14 cellular contexts compared by ENCODE assay signal in the genomic region with DNA sequence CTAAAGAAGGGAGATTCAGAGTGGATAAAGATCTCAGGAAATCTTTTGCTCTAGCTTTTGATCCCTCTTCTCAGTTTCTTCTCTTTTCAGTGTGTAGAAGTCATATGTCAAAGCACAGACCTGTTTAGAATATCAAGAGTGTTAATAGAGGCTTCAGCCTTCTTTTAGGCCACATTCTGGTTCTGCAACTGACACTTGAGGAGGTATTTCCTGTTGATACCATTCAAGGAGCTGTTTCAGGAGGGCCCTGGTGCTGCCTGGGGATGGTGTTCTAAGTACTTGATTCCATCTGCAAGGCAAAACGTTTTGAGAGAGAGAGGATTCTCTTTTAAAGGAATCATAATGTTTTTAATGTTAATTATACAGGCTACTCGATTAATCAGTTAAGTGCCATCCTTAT.
DNase-seq lines count a peak whose midpoint lies in the region; ATAC-seq and TF ChIP-seq lines count a peak whose summit lies in the region.
"Had no signal": no experiment of that assay in that cellular context is flagged by ENCODE, and none has a peak within 500 bp of the region (broad histone marks: within the 10 kb centered on the region; RNA-seq: fewer than 3 reads in every experiment).

No MANE protein-coding gene starts in this region.

- H3K27me3 ChIP-seq in HUES64 (ENCODE audit: insufficient read depth, low read length) (no peaks in the 10 kb centered on the region), iPS DF 6.9 (ENCODE audit: control insufficient read depth, insufficient read depth, low read length) (no peaks in the 10 kb centered on the region), sigmoid colon (no peaks in the 10 kb centered on the region)
- H3K27me3 ChIP-seq: testis had no signal

- no peak overlapping the region for H3K27ac Mint-ChIP-seq in HFFc6
- H3K27ac Mint-ChIP-seq: activated T-cell treated with anti-CD3 and anti-CD28 coated beads, Interleukin-2, amount 50 U/mL, for 24 hours; naive thymus-derived CD4-positive, alpha-beta T cell had no signal

- no peak for TF ChIP-seq POLR2A in sigmoid colon (IDR thresholded peaks at IDR 0.05)

- peak overlapping the region; percentile 84 for H3K27ac ChIP-seq in HUES64 (ENCODE audit: low read depth, low read length)
- H3K27ac ChIP-seq in iPS DF 6.9 (ENCODE audit: low read length), result peak overlapping the region; percentile 95
- H3K27ac ChIP-seq in sigmoid colon, result peak overlapping the region in 3 of 4 donors; percentile 4 to 53 (median 29)
- H3K27ac ChIP-seq: skin epidermis, testis had no signal

- 0 out of 2 replicates have a peak overlapping the region, but pooled peaks have one; percentile 10 for H3K4me3 ChIP-seq in HUES64 (ENCODE audit: low read length)
- no peak overlapping the region for H3K4me3 ChIP-seq in iPS DF 6.9 (ENCODE audit: low read length)
- H3K4me3 ChIP-seq in sigmoid colon, result no peak overlapping the region
- H3K4me3 ChIP-seq: skin epidermis, testis had no signal

- H3K4me1 ChIP-seq in HUES64 (ENCODE audit: insufficient read depth, low read length) (peaks cover 91% of the 10 kb centered on the region), iPS DF 6.9 (ENCODE audit: control insufficient read depth, insufficient read depth, low read length) (peaks cover 5% of the 10 kb centered on the region), sigmoid colon (peaks cover 0 to 70% (median 61%) of the 10 kb centered on the region in 4 donors)
- H3K4me1 ChIP-seq: testis had no signal

- TF ChIP-seq EP300 in sigmoid colon (IDR thresholded peaks at IDR 0.05), result no peak

- no peak overlapping the region for H3K4me3 Mint-ChIP-seq in HFFc6
- H3K4me3 Mint-ChIP-seq: activated T-cell treated with anti-CD3 and anti-CD28 coated beads, Interleukin-2, amount 50 U/mL, for 24 hours; naive thymus-derived CD4-positive, alpha-beta T cell had no signal

- DNase-seq in amniotic epithelial cell (ENCODE audit: low read depth), result peak; percentile 16
- DNase-seq in iPS DF 6.9 (ENCODE audit: low read depth, low spot score), result no peak
- no peak for DNase-seq in sigmoid colon
- DNase-seq in HFFc6, result no peak
- DNase-seq in GM13976 (ENCODE audit: low spot score), result no peak
- DNase-seq: activated CD4-positive, CD25-positive, alpha-beta regulatory T cell treated with anti-CD3 and anti-CD28 coated beads, Interleukin-2, amount 50 U/mL, for 72 hours; activated T-cell treated with anti-CD3 and anti-CD28 coated beads, Interleukin-2, amount 50 U/mL, for 24 hours; amniotic stem cell; naive thymus-derived CD4-positive, alpha-beta T cell; NCI-H1417 treated with DMSO at 0.1 percent for 48 hours; testis had no signal

- H3K9me3 ChIP-seq in HUES64 (ENCODE audit: insufficient read depth, low read depth, low read length) (no peaks in the 10 kb centered on the region), iPS DF 6.9 (ENCODE audit: control insufficient read depth, insufficient read depth, low read length) (no peaks in the 10 kb centered on the region), sigmoid colon (no peaks in the 10 kb centered on the region)
- H3K9me3 ChIP-seq: testis had no signal

- 36% methylated on average over 2 of the region's 2 CpGs for WGBS in HUES64
- WGBS in iPS DF 6.9 (ENCODE audit: insufficient coverage, insufficient read length), result no CpG with 5 or more reads among the region's 2 CpGs
- 38 to 61% methylated on average over 2 of the region's 2 CpGs for WGBS in sigmoid colon, 2 donors

- peaks cover 33% of the 10 kb centered on the region for H3K4me1 Mint-ChIP-seq in HFFc6 (ENCODE audit: low read depth)

- no peak for TF ChIP-seq CTCF in sigmoid colon (IDR thresholded peaks at IDR 0.05)
- no peak for TF ChIP-seq CTCF in HFFc6 (IDR thresholded peaks at IDR 0.05)
- TF ChIP-seq CTCF in GM13976 (IDR thresholded peaks at IDR 0.05; ENCODE audit: borderline replicate concordance, control extremely low read depth, extremely low read depth, insufficient read depth, missing control alignments), result no peak

- intact Hi-C loops in sigmoid colon (cut with DNase I), result no loop called here

- H3K27me3 Mint-ChIP-seq in HFFc6 (ENCODE audit: insufficient read depth), result no peaks in the 10 kb centered on the region; the same call in 1 of the 2 replicates
- H3K27me3 Mint-ChIP-seq: activated T-cell treated with anti-CD3 and anti-CD28 coated beads, Interleukin-2, amount 50 U/mL, for 24 hours had no signal

- no peaks in the 10 kb centered on the region for H3K9me3 Mint-ChIP-seq in HFFc6
- H3K9me3 Mint-ChIP-seq: activated T-cell treated with anti-CD3 and anti-CD28 coated beads, Interleukin-2, amount 50 U/mL, for 24 hours had no signal

- 0 out of 2 replicates have a peak overlapping the region, but pooled peaks have one; percentile 14 for H3K9ac ChIP-seq in HUES64 (ENCODE audit: low read depth, low read length)

- no peaks in the 10 kb centered on the region for H3K36me3 ChIP-seq in HUES64 (ENCODE audit: insufficient read depth, low read length)
- no peaks in the 10 kb centered on the region for H3K36me3 ChIP-seq in iPS DF 6.9 (ENCODE audit: control insufficient read depth, insufficient read depth, low read length)
- no peaks in the 10 kb centered on the region for H3K36me3 ChIP-seq in sigmoid colon

- in situ Hi-C loops in GM13976 (cut with MboI; ENCODE audit: low sequenced_read_pairs, unreplicated experiment), result loop anchor here (10.0 kb wide), 1 partner anchor 60 kb away; no protein-coding TSS in a partner anchor

- no peaks in the 10 kb centered on the region for H3K36me3 Mint-ChIP-seq in HFFc6 (ENCODE audit: low read depth)
- H3K36me3 Mint-ChIP-seq: naive thymus-derived CD4-positive, alpha-beta T cell had no signal

- no peak for ATAC-seq in GM21737 (IDR thresholded peaks at IDR 0.05; ENCODE audit: unreplicated experiment)
- ATAC-seq: naive thymus-derived CD4-positive, alpha-beta T cell had no signal

Comparison
In these comparisons a context has a peak if more than half of its experiments do, and no peak if none do; other contexts are left out.
1. H3K27ac ChIP-seq: peak in every context shown above with its lines; median percentile 95 in iPS DF 6.9; 84 in HUES64; 29 in sigmoid colon.